Comparison of ENCODE assay signal across 9 cellular contexts in genomic region chr10:119449760-119450461, GRCh38.
DNase-seq lines count a peak whose midpoint lies in the region; ATAC-seq and TF ChIP-seq lines count a peak whose summit lies in the region.
"Had no signal": no experiment of that assay in that cellular context is flagged by ENCODE, and none has a peak within 500 bp of the region (broad histone marks: within the 10 kb centered on the region; RNA-seq: fewer than 3 reads in every experiment).

No MANE protein-coding gene starts in this region.

- no TSS peak for BruUV-seq in PC-3 (replicated peaks; lab: Mats Ljungman, UMichigan)

- H2AFZ ChIP-seq in PC-3 (ENCODE audit: low read length) = peak overlapping the region; percentile 35; the same call in 1 of the 2 replicates

- peak overlapping the region; percentile 33; the same call in 1 of the 2 replicates for H3K9ac ChIP-seq in PC-3 (ENCODE audit: low read length)

- H3K27ac ChIP-seq in PC-3 (ENCODE audit: low read length) = peak overlapping the region; percentile 75
- H3K27ac ChIP-seq in gastrocnemius medialis = peak overlapping the region in 1 of 4 donors; percentile 59

- H3F3A ChIP-seq in PC-3 (ENCODE audit: low read length, unreplicated experiment) = no peaks in the 10 kb centered on the region

- H3K27me3 ChIP-seq in PC-3 (ENCODE audit: low read length) = no peaks in the 10 kb centered on the region
- H3K27me3 ChIP-seq in gastrocnemius medialis = no peaks in the 10 kb centered on the region

- no peak for TF ChIP-seq POLR2A in gastrocnemius medialis (IDR thresholded peaks at IDR 0.05)

- ATAC-seq in PC-3 (peak; percentile 88), gastrocnemius medialis (peak; percentile 55 to 60), HG02798 (IDR thresholded peaks at IDR 0.05; ENCODE audit: poor library complexity, unreplicated experiment) (no peak), HG02588 (IDR thresholded peaks at IDR 0.05; ENCODE audit: unreplicated experiment) (no peak)

- CTCF ChIA-PET in PC-3 (lab: Charles Lee) = interaction anchor here (1.0 to 1.3 kb wide), 2 partner anchors 40 to 199 kb away, joined by 3 read pairs; no protein-coding TSS in a partner anchor

- H3K4me2 ChIP-seq in PC-3 (ENCODE audit: low read length) = peak overlapping the region; percentile 81

- intact Hi-C loops in PC-3 (cut with micrococcal nuclease) (loop anchor here (1.0 to 5.0 kb wide), 4 partner anchors 35 to 253 kb away; partner anchors contain the start of gene RGS10), gastrocnemius medialis (cut with DNase I; ENCODE audit: low total_unique reads) (no loop called here)

- H3K9me3 ChIP-seq in PC-3 (ENCODE audit: low read length) (no peaks in the 10 kb centered on the region), gastrocnemius medialis (no peaks in the 10 kb centered on the region)

- no peaks in the 10 kb centered on the region for H3K36me3 ChIP-seq in PC-3 (ENCODE audit: low read depth, low read length)
- no peaks in the 10 kb centered on the region for H3K36me3 ChIP-seq in gastrocnemius medialis

- H3K79me2 ChIP-seq in PC-3 (ENCODE audit: low read length) = no peaks in the 10 kb centered on the region

- no peaks in the 10 kb centered on the region for H3K9me2 ChIP-seq in PC-3 (replicated peaks; ENCODE audit: low read length)

- H4K20me1 ChIP-seq in PC-3 (ENCODE audit: low read length) = no peaks in the 10 kb centered on the region

- DNase-seq in GM03348 (ENCODE audit: low spot score) (peak; percentile 94), PC-3 (peak; percentile 89), fibroblast of pulmonary artery (ENCODE audit: low read depth) (peak; percentile 80), gastrocnemius medialis (peak; percentile 29 to 63), HK-2 (ENCODE audit: unreplicated experiment) (no peak), ecto neural progenitor cell (ENCODE audit: low spot score) (no peak)
- DNase-seq: SHP77 treated with DMSO at 0.1 percent for 48 hours had no signal

- H3K4me1 ChIP-seq in PC-3 (ENCODE audit: insufficient read depth, low read length) = peaks cover 23% of the 10 kb centered on the region
- no peaks in the 10 kb centered on the region for H3K4me1 ChIP-seq in gastrocnemius medialis

- in situ Hi-C loops in gastrocnemius medialis (cut with MboI; ENCODE audit: low sequenced_read_pairs in 4 of 4) = loop anchor here in 1 of 4 donors (5.0 kb wide), 1 partner anchor 248 kb away; no protein-coding TSS in a partner anchor

- no peak for TF ChIP-seq CTCF in PC-3 (conservative IDR thresholded peaks at IDR 0.05; ENCODE audit: low read depth, low read length)
- no peak for TF ChIP-seq CTCF in fibroblast of pulmonary artery (IDR thresholded peaks at IDR 0.05; ENCODE audit: low read length, missing control alignments)
- TF ChIP-seq CTCF in gastrocnemius medialis (IDR thresholded peaks at IDR 0.05 in 4 of 5, conservative IDR thresholded peaks at IDR 0.05 in 1 of 5) = no peak

- peak overlapping the region; percentile 44; the same call in 1 of the 2 replicates for H3K4me3 ChIP-seq in PC-3 (ENCODE audit: low read length)
- no peak overlapping the region for H3K4me3 ChIP-seq in fibroblast of pulmonary artery (replicated peaks; ENCODE audit: low read depth, low read length)
- H3K4me3 ChIP-seq in gastrocnemius medialis = no peak overlapping the region

- POLR2A ChIA-PET in PC-3 (lab: Charles Lee; ENCODE audit: unreplicated experiment) = no interaction called here

Comparison
In these comparisons a context has a peak if more than half of its experiments do, and no peak if none do; other contexts are left out.
1. DNase-seq: peak in GM03348 (single experiment), PC-3 (single experiment), fibroblast of pulmonary artery (single experiment) and gastrocnemius medialis (2 of 2); none in HK-2 (single experiment) and ecto neural progenitor cell (single experiment).
2. ATAC-seq: peak in PC-3 (single experiment) and gastrocnemius medialis (2 of 2); none in HG02798 (single experiment) and HG02588 (single experiment).